18 cellular contexts compared by ENCODE assay signal in genomic region chr12:123748171-123748570, GRCh38. TPM values are rescaled to one million over a fixed set of nuclear protein-coding genes. Genes with fewer than 3 reads are reported as not detected.
DNase-seq lines count a peak whose midpoint lies in the region; ATAC-seq and TF ChIP-seq lines count a peak whose summit lies in the region.
"Had no signal": no experiment of that assay in that cellular context is flagged by ENCODE, and none has a peak within 500 bp of the region (broad histone marks: within the 10 kb centered on the region; RNA-seq: fewer than 3 reads in every experiment).

No MANE protein-coding gene starts in this region.

- H3K4ac ChIP-seq in mesendoderm (ENCODE audit: low read depth, low read length) = no peak overlapping the region

- H2BK5ac ChIP-seq in mesendoderm (ENCODE audit: low read length) = no peak overlapping the region

- no peak overlapping the region for H3K18ac ChIP-seq in mesendoderm (ENCODE audit: low read length)

- H3K4me3 Mint-ChIP-seq in activated B cell treated with CpG ODN at 0.5 μM for 24 hours = no peak overlapping the region
- H3K4me3 Mint-ChIP-seq: IgD-negative memory B cell had no signal

- no peaks in the 10 kb centered on the region for H3K79me1 ChIP-seq in mesendoderm (ENCODE audit: low read length)

- no peak overlapping the region for H4K8ac ChIP-seq in mesendoderm (ENCODE audit: low read depth, low read length)

- no peak overlapping the region for H3K23ac ChIP-seq in mesendoderm (ENCODE audit: low read length)

- no peaks in the 10 kb centered on the region for H3K79me2 ChIP-seq in mesendoderm (ENCODE audit: control insufficient read depth, insufficient read depth, low read length)

- no peak overlapping the region for H3K9ac ChIP-seq in mesendoderm (ENCODE audit: low read length)

- peaks cover 15% of the 10 kb centered on the region for H3K4me1 Mint-ChIP-seq in activated B cell treated with CpG ODN at 0.5 μM for 24 hours

- H3K27me3 Mint-ChIP-seq in activated B cell treated with CpG ODN at 0.5 μM for 24 hours = no peaks in the 10 kb centered on the region
- H3K27me3 Mint-ChIP-seq: IgD-negative memory B cell had no signal

- H3K4me2 ChIP-seq in mesendoderm (ENCODE audit: low read length) = no peak overlapping the region

- H4K5ac ChIP-seq in mesendoderm (ENCODE audit: low read length) = no peak overlapping the region

- H3K27ac Mint-ChIP-seq in activated B cell treated with CpG ODN at 0.5 μM for 24 hours = peak overlapping the region; percentile 5

- ATAC-seq in activated B cell treated with CpG ODN at 0.5 μM for 24 hours (ENCODE audit: low read depth) = no peak

- no peaks in the 10 kb centered on the region for H3K9me3 Mint-ChIP-seq in activated B cell treated with CpG ODN at 0.5 μM for 24 hours
- H3K9me3 Mint-ChIP-seq: IgD-negative memory B cell had no signal

- CTCF ChIA-PET in activated B cell treated with CpG ODN at 0.5 μM for 24 hours (lab: Charles Lee) = no interaction called here

- TF ChIP-seq CTCF in HL-60 (IDR thresholded peaks at IDR 0.05; ENCODE audit: insufficient read depth, low read length) (no peak), activated B cell treated with CpG ODN at 0.5 μM for 24 hours (IDR thresholded peaks at IDR 0.05) (no peak)

- H2BK120ac ChIP-seq in mesendoderm (ENCODE audit: low read depth, low read length) = no peak overlapping the region

- H3K36me3 Mint-ChIP-seq in activated B cell treated with CpG ODN at 0.5 μM for 24 hours (ENCODE audit: low read depth) = peaks cover 78% of the 10 kb centered on the region

- no peak overlapping the region for H3K56ac ChIP-seq in mesendoderm (ENCODE audit: low read length)

- no peak overlapping the region for H2AK5ac ChIP-seq in mesendoderm (ENCODE audit: low read length)

- intact Hi-C loops in activated B cell treated with CpG ODN at 0.5 μM for 24 hours (cut with micrococcal nuclease) = no loop called here

- H3K27ac ChIP-seq in HL-60 (replicated peaks) = peak overlapping the region; percentile 12; the same call in 1 of the 2 replicates
- H3K27ac ChIP-seq in mesendoderm (ENCODE audit: low read depth, low read length) = no peak overlapping the region
- H3K27ac ChIP-seq: C4-2B had no signal

- POLR2A ChIA-PET in activated B cell treated with CpG ODN at 0.5 μM for 24 hours (lab: Charles Lee) = no interaction called here

- DNase-seq in AML-193 (lab: John Stamatoyannopoulos, UW) (peak; percentile 60 to 72), HL-60 (ENCODE audit: low read depth in 1 of 2, low spot score in 1 of 2) (peak in 1 of 2 experiments; percentile 61), NOMO-1 treated with DMSO at 0.1 percent for 48 hours (lab: John Stamatoyannopoulos, UW; ENCODE audit: unreplicated experiment) (peak; percentile 77), activated B cell treated with CpG ODN at 0.5 μM for 24 hours (no peak), GOT3 (lab: John Stamatoyannopoulos, UW) (no peak), mesendoderm (no peak)
- DNase-seq in stimulated activated CD4-positive, alpha-beta T cell treated with anti-CD3 and anti-CD28 coated beads, Interleukin-1b, Interleukin-23, amount 100 ng/mL, for 48 hours = no peak
- DNase-seq in activated CD4-positive, alpha-beta T cell treated with anti-CD3 and anti-CD28 coated beads for 48 hours = no peak
- DNase-seq: Caco-2, DMS53, NCI-H1048, NCI-H146, NCI-H2081 treated with DMSO at 0.1 percent for 48 hours, NCI-H2227 treated with DMSO at 0.1 percent for 48 hours, NCI-H524 treated with DMSO at 0.1 percent for 48 hours, RPMI8226 had no signal

- H3K36me3 ChIP-seq in mesendoderm (ENCODE audit: control insufficient read depth, insufficient read depth, low read length) = peaks cover 23% of the 10 kb centered on the region

- H3K4me1 ChIP-seq in mesendoderm (ENCODE audit: control insufficient read depth, low read depth, low read length) = no peaks in the 10 kb centered on the region
- H3K4me1 ChIP-seq: Caco-2 had no signal

- no peak overlapping the region for H2BK15ac ChIP-seq in mesendoderm (replicated peaks; ENCODE audit: low read depth)

- H3K4me3 ChIP-seq in HL-60 (replicated peaks; ENCODE audit: insufficient read depth, low read length) (no peak overlapping the region), mesendoderm (ENCODE audit: low read length) (no peak overlapping the region)

- no CpG with 5 or more reads among the region's 6 CpGs for WGBS in mesendoderm (ENCODE audit: extremely low coverage, insufficient coverage, low lambda C conversion rate)

- H3K27me3 ChIP-seq in HL-60 (ENCODE audit: insufficient read depth, poor library complexity, severe bottlenecking) (no peaks in the 10 kb centered on the region), mesendoderm (ENCODE audit: insufficient read depth, low read length, poor library complexity) (no peaks in the 10 kb centered on the region)

RNA-seq across cellular contexts. Expression of gene DNAH10, which starts 13.9 kb away (rescaled TPM):
- 0.32 and 0.51 TPM in 2 replicates for total RNA-seq in activated B cell treated with CpG ODN at 0.5 μM for 24 hours
- 0.25 TPM for polyA plus RNA-seq in mesendoderm (2013, experiment 1 of 2)
- polyA plus RNA-seq in mesendoderm (2013, experiment 2 of 2) = 0.21 TPM

RNA-seq across cellular contexts. Expression of gene ATP6V0A2, which starts 36.0 kb away (rescaled TPM):
- total RNA-seq in activated B cell treated with CpG ODN at 0.5 μM for 24 hours = 54.9 and 57.8 TPM in 2 replicates
- 21.8 TPM for polyA plus RNA-seq in mesendoderm (2013, experiment 1 of 2)
- polyA plus RNA-seq in mesendoderm (2013, experiment 2 of 2) = 24.5 TPM

Comparison
In these comparisons a context has a peak if more than half of its experiments do, and no peak if none do; other contexts are left out.
1. DNase-seq: peak in AML-193 (2 of 2) and NOMO-1 treated with DMSO at 0.1 percent for 48 hours (single experiment); none in activated B cell treated with CpG ODN at 0.5 μM for 24 hours (single experiment), GOT3 (single experiment), stimulated activated CD4-positive, alpha-beta T cell treated with anti-CD3 and anti-CD28 coated beads, Interleukin-1b, Interleukin-23, amount 100 ng/mL, for 48 hours (single experiment), mesendoderm (single experiment) and activated CD4-positive, alpha-beta T cell treated with anti-CD3 and anti-CD28 coated beads for 48 hours (single experiment).